In genomic region chr12:51910168-51910567, GRCh38 we compare ENCODE assay signal across 21 cellular contexts. TPM values are rescaled to one million over a fixed set of nuclear protein-coding genes. Genes with fewer than 3 reads are reported as not detected.
DNase-seq lines count a peak whose midpoint lies in the region; ATAC-seq, FAIRE-seq and TF ChIP-seq lines count a peak whose summit lies in the region.
"Had no signal": no experiment of that assay in that cellular context is flagged by ENCODE, and none has a peak within 500 bp of the region (broad histone marks: within the 10 kb centered on the region; RNA-seq: fewer than 3 reads in every experiment).

No MANE protein-coding gene starts in this region.

- ATAC-seq in GM18502 (IDR thresholded peaks at IDR 0.05; ENCODE audit: poor library complexity, unreplicated experiment), result no peak
- ATAC-seq: activated CD8-positive, alpha-beta T cell treated with anti-CD3 and anti-CD28 coated beads, Interleukin-2, amount 10 ng/mL, durations not matched to agents 7 days and 5 days; activated T-helper 17 cell treated with anti-CD3 and anti-CD28 coated beads, Interleukin-2, amount 50 U/mL, for 72 hours had no signal

- TF ChIP-seq CTCF in colonic mucosa (IDR thresholded peaks at IDR 0.05) (no peak), kidney (IDR thresholded peaks at IDR 0.05; ENCODE audit: borderline replicate concordance, extremely low read depth, insufficient read depth) (no peak), smooth muscle cell (IDR thresholded peaks at IDR 0.05; ENCODE audit: borderline replicate concordance, insufficient read depth, poor library complexity, severe bottlenecking) (no peak)

- intact Hi-C loops in colonic mucosa (cut with DNase I) (no loop called here), kidney (cut with DNase I) (no loop called here)

- 0 out of 20 replicates have a peak overlapping the region, but pooled peaks of 1 of the 10 experiments have one; percentile 6 for H3K4me3 ChIP-seq in BLaER1 treated with 17β-estradiol and CSF1 and Interleukin-3, amounts not matched to agents 10 nM and 100 nM
- no peak overlapping the region for H3K4me3 ChIP-seq in colonic mucosa
- peak overlapping the region; percentile 12 to 15 for H3K4me3 ChIP-seq in kidney (ENCODE audit: low read length in 2 of 2)
- H3K4me3 ChIP-seq in smooth muscle cell, result no peak overlapping the region

- H2AFZ ChIP-seq in smooth muscle cell (ENCODE audit: low read depth), result no peak overlapping the region

- H3K27ac ChIP-seq in BLaER1 treated with 17β-estradiol and CSF1 and Interleukin-3, amounts not matched to agents 10 nM and 100 nM, result peak overlapping the region in 9 of 11 experiments; percentile 3 to 75 (median 61); a peak in 12 of 22 replicates
- H3K27ac ChIP-seq in colonic mucosa, result peak overlapping the region; percentile 50
- peak overlapping the region in 1 of 2 donors; percentile 66 for H3K27ac ChIP-seq in kidney (ENCODE audit: low read depth in 2 of 2, low read length in 2 of 2)
- H3K27ac ChIP-seq in smooth muscle cell (ENCODE audit: low read depth), result no peak overlapping the region

- DNase-seq in colonic mucosa (no peak), kidney (no peak), smooth muscle cell (lab: John Stamatoyannopoulos, UW; ENCODE audit: unreplicated experiment) (no peak), glomerular visceral epithelial cell (ENCODE audit: extremely low spot score) (no peak), NCI-H69 (lab: John Stamatoyannopoulos, UW) (no peak), A172 (ENCODE audit: low spot score) (no peak)
- DNase-seq: activated CD8-positive, alpha-beta T cell treated with anti-CD3 and anti-CD28 coated beads, Interleukin-2, amount 10 ng/mL, durations not matched to agents 7 days and 5 days; AML-193; anterior cingulate cortex; DMS153; foreskin melanocyte; KG1; NCI-H446; stimulated activated CD4-positive, alpha-beta T cell treated with anti-CD3 and anti-CD28 coated beads, Interleukin-4, amount 100 ng/mL, for 1 hour had no signal

- no peaks in the 10 kb centered on the region for H3K79me2 ChIP-seq in smooth muscle cell (ENCODE audit: low read depth)

- peak overlapping the region; percentile 55 to 97 (median 79) for H3K4me2 ChIP-seq in BLaER1 treated with 17β-estradiol and CSF1 and Interleukin-3, amounts not matched to agents 10 nM and 100 nM
- H3K4me2 ChIP-seq in smooth muscle cell, result peak overlapping the region; percentile 4

- peaks cover 0 to 4% (median 0%) of the 10 kb centered on the region in 11 experiments; a peak in 2 of 22 replicates for H3K9me3 ChIP-seq in BLaER1 treated with 17β-estradiol and CSF1 and Interleukin-3, amounts not matched to agents 10 nM and 100 nM (replicated peaks in 1 of 11)
- H3K9me3 ChIP-seq in colonic mucosa, result no peaks in the 10 kb centered on the region
- no peaks in the 10 kb centered on the region for H3K9me3 ChIP-seq in kidney (ENCODE audit: control insufficient read depth in 1 of 2, low read length in 2 of 2)
- no peaks in the 10 kb centered on the region for H3K9me3 ChIP-seq in smooth muscle cell (replicated peaks; ENCODE audit: low read depth)

- FAIRE-seq in kidney (lab: Jason Lieb, UNC), result no peak
- FAIRE-seq: H1, islet of Langerhans had no signal

- peaks cover 31 to 82% (median 53%) of the 10 kb centered on the region in 10 experiments for H3K4me1 ChIP-seq in BLaER1 treated with 17β-estradiol and CSF1 and Interleukin-3, amounts not matched to agents 10 nM and 100 nM
- H3K4me1 ChIP-seq in colonic mucosa (peaks cover 31% of the 10 kb centered on the region), kidney (ENCODE audit: control insufficient read depth in 1 of 2, insufficient read depth in 1 of 2, low read depth in 1 of 2, low read length in 2 of 2) (peaks cover 10 to 23% of the 10 kb centered on the region in 2 donors), smooth muscle cell (ENCODE audit: low read depth) (no peaks in the 10 kb centered on the region)

- H3K27me3 ChIP-seq in BLaER1 treated with 17β-estradiol and CSF1 and Interleukin-3, amounts not matched to agents 10 nM and 100 nM, result peaks cover 13 to 41% (median 31%) of the 10 kb centered on the region in 11 experiments
- no peaks in the 10 kb centered on the region for H3K27me3 ChIP-seq in colonic mucosa
- H3K27me3 ChIP-seq in smooth muscle cell (ENCODE audit: low read depth), result no peaks in the 10 kb centered on the region

- peaks cover 0 to 10% (median 0%) of the 10 kb centered on the region in 11 experiments; a peak in 8 of 22 replicates for H3K36me3 ChIP-seq in BLaER1 treated with 17β-estradiol and CSF1 and Interleukin-3, amounts not matched to agents 10 nM and 100 nM
- H3K36me3 ChIP-seq in colonic mucosa (no peaks in the 10 kb centered on the region), kidney (ENCODE audit: control insufficient read depth in 1 of 2, insufficient read depth in 2 of 2, low read length in 2 of 2) (peaks cover 0 to 2% of the 10 kb centered on the region in 2 donors), smooth muscle cell (ENCODE audit: low read depth) (no peaks in the 10 kb centered on the region)

- peaks cover 7% of the 10 kb centered on the region for H3F3A ChIP-seq in smooth muscle cell (ENCODE audit: low read depth)

- peak overlapping the region in 7 of 11 experiments; percentile 14 to 76 (median 36); a peak in 8 of 22 replicates for H3K9ac ChIP-seq in BLaER1 treated with 17β-estradiol and CSF1 and Interleukin-3, amounts not matched to agents 10 nM and 100 nM
- peak overlapping the region in 1 of 2 donors; percentile 9 for H3K9ac ChIP-seq in colonic mucosa (ENCODE audit: low read depth in 2 of 2, low read length in 2 of 2)
- H3K9ac ChIP-seq in kidney (ENCODE audit: low read length in 2 of 2), result no peak overlapping the region
- no peak overlapping the region for H3K9ac ChIP-seq in smooth muscle cell (ENCODE audit: low read depth)

- no peaks in the 10 kb centered on the region for H4K20me1 ChIP-seq in BLaER1 treated with 17β-estradiol and CSF1 and Interleukin-3, amounts not matched to agents 10 nM and 100 nM
- no peaks in the 10 kb centered on the region for H4K20me1 ChIP-seq in smooth muscle cell (ENCODE audit: low read depth)

- WGBS in smooth muscle cell (ENCODE audit: low lambda C conversion rate), result 71% methylated on average over 6 of the region's 6 CpGs

RNA-seq across cellular contexts. Expression of gene ACVRL1, which starts 2.9 kb away (rescaled TPM):
- 100 to 1,000 TPM; 121 to 162 TPM for total RNA-seq in colonic mucosa
- 88.4 TPM for total RNA-seq in kidney
- polyA plus RNA-seq in kidney (ENCODE audit: insufficient read depth, low read depth, low replicate concordance), result 29.1 TPM
- total RNA-seq in smooth muscle cell, result 10.3 and 10.4 TPM in 2 replicates
- 7.3 and 8.4 TPM in 2 replicates for polyA plus RNA-seq in smooth muscle cell
- total RNA-seq in A172 (2014; rRNA removed; shearing (Covaris generic)), result 10.3 and 11.7 TPM in 2 replicates
- total RNA-seq: activated CD8-positive, alpha-beta T cell treated with anti-CD3 and anti-CD28 coated beads, Interleukin-2, amount 10 ng/mL, durations not matched to agents 7 days and 5 days; activated T-helper 17 cell treated with anti-CD3 and anti-CD28 coated beads, Interleukin-2, amount 50 U/mL, for 72 hours had no signal

RNA-seq across cellular contexts. Expression of gene ANKRD33, which starts 22.3 kb away (rescaled TPM):
- total RNA-seq in colonic mucosa (not detected), kidney (not detected), smooth muscle cell (0.04 TPM in 1 of 2 replicates, not detected in the other)
- polyA plus RNA-seq in kidney (ENCODE audit: insufficient read depth, low read depth, low replicate concordance) (not detected), smooth muscle cell (0.89 and 1.3 TPM in 2 replicates)
- total RNA-seq in A172 (2014; rRNA removed; shearing (Covaris generic)), result not detected in 2 replicates
- total RNA-seq: activated CD8-positive, alpha-beta T cell treated with anti-CD3 and anti-CD28 coated beads, Interleukin-2, amount 10 ng/mL, durations not matched to agents 7 days and 5 days; activated T-helper 17 cell treated with anti-CD3 and anti-CD28 coated beads, Interleukin-2, amount 50 U/mL, for 72 hours; dermis blood vessel endothelial cell; renal cortical epithelial cell had no signal

RNA-seq across cellular contexts. Expression of gene ACVR1B, which starts 41.3 kb away (rescaled TPM):
- total RNA-seq in colonic mucosa (10 to 100 TPM; 56.0 to 63.0 TPM), kidney (95.5 TPM), smooth muscle cell (4.0 and 6.0 TPM in 2 replicates)
- polyA plus RNA-seq in kidney (ENCODE audit: insufficient read depth, low read depth, low replicate concordance) (30.6 TPM), smooth muscle cell (1.9 and 2.8 TPM in 2 replicates)
- total RNA-seq in A172 (2014; rRNA removed; shearing (Covaris generic)), result 3.8 and 6.9 TPM in 2 replicates

Comparison
In these comparisons a context has a peak if more than half of its experiments do, and no peak if none do; other contexts are left out.
1. H3K4me3 ChIP-seq: peak in kidney (2 of 2); none in colonic mucosa (single experiment) and smooth muscle cell (single experiment).
2. H3K9ac ChIP-seq: peak in BLaER1 treated with 17β-estradiol and CSF1 and Interleukin-3, amounts not matched to agents 10 nM and 100 nM (7 of 11); none in kidney (0 of 2) and smooth muscle cell (single experiment).